Comparison of ENCODE assay signal across 22 cellular contexts in genomic region chr3:53829605-53830004, GRCh38. TPM values are rescaled to one million over a fixed set of nuclear protein-coding genes. Genes with fewer than 3 reads are reported as not detected.
DNase-seq lines count a peak whose midpoint lies in the region; ATAC-seq, FAIRE-seq and TF ChIP-seq lines count a peak whose summit lies in the region.
"Had no signal": no experiment of that assay in that cellular context is flagged by ENCODE, and none has a peak within 500 bp of the region (broad histone marks: within the 10 kb centered on the region; RNA-seq: fewer than 3 reads in every experiment).

No MANE protein-coding gene starts in this region.

- TF ChIP-seq POLR2A in GM12891 (IDR thresholded peaks at IDR 0.05; ENCODE audit: low read depth, low read length): no peak

- peak; percentile 68 for ATAC-seq in left colon
- ATAC-seq: GM12878 had no signal

- intact Hi-C loops in left colon (cut with DNase I, micrococcal nuclease): no loop called here

- peak; percentile 40 for FAIRE-seq in GM12891 (lab: Jason Lieb, UNC)
- FAIRE-seq: D721Med, GM12878, GM18507, H54 had no signal

- peak overlapping the region; percentile 53; the same call in 1 of the 2 replicates for H3K27ac ChIP-seq in C4-2B
- H3K27ac ChIP-seq: BLaER1 had no signal

- TF ChIP-seq CTCF in C4-2B (conservative IDR thresholded peaks at IDR 0.05): no peak

- DNase-seq in GM12891 (ENCODE audit: insufficient read length, low spot score) (no peak), left colon (no peak), RKO (ENCODE audit: low spot score) (no peak), AML-193 (lab: John Stamatoyannopoulos, UW) (no peak), GM19240 (ENCODE audit: insufficient read length, low spot score) (no peak)
- DNase-seq: CD4-positive, alpha-beta T cell; CD8-positive, alpha-beta memory T cell; DMS 273 treated with DMSO at 0.1 percent for 48 hours; DMS79; EL; GDM1; GOT3; HFFc6 had no signal

TF ChIP-seq in GM12891, 5 proteins besides CTCF, POLR2A, EP300 and RAD21:
- no peak for TF ChIP-seq POU2F2 (IDR thresholded peaks at IDR 0.05; ENCODE audit: low read depth, low read length)
- no peak for TF ChIP-seq TAF1 (IDR thresholded peaks at IDR 0.05; ENCODE audit: low read depth, low read length)
- no peak for TF ChIP-seq PAX5 (IDR thresholded peaks at IDR 0.05; ENCODE audit: insufficient read depth, low read length, severe bottlenecking)
- TF ChIP-seq POLR2AphosphoS5 (IDR thresholded peaks at IDR 0.05; ENCODE audit: low read depth, low read length): no peak
- no peak for TF ChIP-seq SPI1 (IDR thresholded peaks at IDR 0.05; ENCODE audit: low read depth, low read length)
TF ChIP-seq in GM12891: peak in this region for 0.

RNA-seq across cellular contexts. Expression of gene CHDH, which starts 16.6 kb away (rescaled TPM):
- polyA plus RNA-seq in GM12891 (2012; ENCODE audit: low read depth, missing spikeins): 7.3 TPM
- 10 to 100 TPM; 30.6 to 34.1 TPM for total RNA-seq in left colon
- total RNA-seq: A673, HFFc6 had no signal
- polyA plus RNA-seq: CD14-positive monocyte; CD8-positive, alpha-beta memory T cell had no signal

RNA-seq across cellular contexts. Expression of gene IL17RB, which starts 16.8 kb away (rescaled TPM):
- polyA plus RNA-seq in GM12891 (2012; ENCODE audit: low read depth, missing spikeins): 8.4 TPM
- 10 to 100 TPM; 10.9 to 15.6 TPM for total RNA-seq in left colon
- total RNA-seq: A172, A673, HFFc6 had no signal

RNA-seq across cellular contexts. Expression of gene ACTR8, which starts 52.3 kb away (rescaled TPM):
- polyA plus RNA-seq in GM12891 (2012; ENCODE audit: low read depth, missing spikeins): 21.3 TPM
- 10 to 100 TPM; 19.0 to 27.7 TPM for total RNA-seq in left colon
